In the genomic region with DNA sequence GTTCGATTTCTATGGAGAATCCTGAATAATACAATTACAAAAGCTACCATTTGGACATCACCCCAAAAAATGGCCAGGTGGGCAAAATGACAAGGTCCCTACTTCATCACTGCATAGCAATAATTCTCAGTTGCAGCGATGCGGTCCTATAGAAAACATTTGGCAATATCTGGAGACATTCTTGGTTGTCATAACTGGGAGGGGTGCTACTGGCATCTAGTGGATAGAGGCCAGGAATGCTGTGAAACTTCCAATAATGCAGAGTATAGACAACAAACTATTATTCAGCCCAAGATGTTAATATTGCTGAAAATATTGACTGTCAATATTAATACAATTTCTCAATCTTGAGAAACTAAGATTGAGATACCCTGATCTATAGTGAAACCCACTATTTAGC, we compare ENCODE assay signal across 9 cellular contexts.
"Had no signal": no experiment of that assay in that cellular context is flagged by ENCODE, and none has a peak within 500 bp of the region (broad histone marks: within the 10 kb centered on the region; RNA-seq: fewer than 3 reads in every experiment).

No MANE protein-coding gene starts in this region.

- H3K27ac ChIP-seq: hepatocyte had no signal

- H2AFZ ChIP-seq: hepatocyte had no signal

- FAIRE-seq: kidney had no signal

- H3K4me2 ChIP-seq: hepatocyte had no signal

- H3K27me3 ChIP-seq: hepatocyte had no signal

- H3K79me2 ChIP-seq: hepatocyte had no signal

- ATAC-seq: activated CD4-positive, CD25-positive, alpha-beta regulatory T cell treated with anti-CD3 and anti-CD28 coated beads, Interleukin-2, amount 50 U/mL, for 24 hours; effector memory CD8-positive, alpha-beta T cell had no signal

- H3K4me3 ChIP-seq: hepatocyte had no signal

- DNase-seq: activated effector memory CD4-positive, alpha-beta T cell treated with Interleukin-2 at 50 U/mL for 16 hours; activated T-cell treated with anti-CD3 and anti-CD28 coated beads, Interleukin-2, amount 50 U/mL, for 24 hours; effector memory CD8-positive, alpha-beta T cell; erythroblast; kidney; stimulated activated CD4-positive, alpha-beta T cell treated with anti-CD3 and anti-CD28 coated beads, Interleukin-15, amount 100 ng/mL, for 24 hours; stimulated activated CD4-positive, alpha-beta T cell treated with anti-CD3 and anti-CD28 coated beads, Interleukin-4, amount 100 ng/mL, for 4 hours had no signal
